9 cellular contexts compared by ENCODE assay signal in genomic region chr17:61403846-61404701, GRCh38. TPM values are rescaled to one million over a fixed set of nuclear protein-coding genes. Genes with fewer than 3 reads are reported as not detected.
DNase-seq lines count a peak whose midpoint lies in the region; ATAC-seq and TF ChIP-seq lines count a peak whose summit lies in the region.
"Had no signal": no experiment of that assay in that cellular context is flagged by ENCODE, and none has a peak within 500 bp of the region (broad histone marks: within the 10 kb centered on the region; RNA-seq: fewer than 3 reads in every experiment).

No MANE protein-coding gene starts in this region.

- H3K27ac ChIP-seq in breast epithelium (peak overlapping the region; percentile 25 to 78), mammary epithelial cell (ENCODE audit: insufficient read depth, low read depth, low read length) (no peak overlapping the region), cingulate gyrus (ENCODE audit: low read depth, low read length) (peak overlapping the region; percentile 47), uterus (peak overlapping the region; percentile 83 to 91)

- dilution Hi-C loops in mammary epithelial cell (cut with HindIII; ENCODE audit: low sequenced_read_pairs), result no loop called here

- WGBS in mammary epithelial cell (ENCODE audit: low coverage, missing lambda C conversion rate), result 88% methylated on average over 35 of the region's 71 CpGs

- no peak overlapping the region for H3K4me2 ChIP-seq in mammary epithelial cell (ENCODE audit: insufficient read depth, low read depth, low read length)

- BruUV-seq in mammary epithelial cell (replicated peaks; lab: Mats Ljungman, UMichigan), result no TSS peak

- no peak overlapping the region for H3K9ac ChIP-seq in mammary epithelial cell (ENCODE audit: insufficient read depth, low read length)

- H3K4me1 ChIP-seq in breast epithelium, result no peaks in the 10 kb centered on the region
- H3K4me1 ChIP-seq in mammary epithelial cell (ENCODE audit: insufficient read depth, low read length), result peaks cover 3% of the 10 kb centered on the region
- peaks cover 28% of the 10 kb centered on the region for H3K4me1 ChIP-seq in mucosa of descending colon (ENCODE audit: low read depth)
- H3K4me1 ChIP-seq in uterus, result no peaks in the 10 kb centered on the region

- H3K4me3 ChIP-seq in breast epithelium, result peak overlapping the region; percentile 10 to 50 (median 32)
- H3K4me3 ChIP-seq in mammary epithelial cell (replicated peaks in 1 of 3; ENCODE audit: insufficient read depth in 1 of 3, low read depth in 2 of 3, low read length in 3 of 3), result no peak overlapping the region
- H3K4me3 ChIP-seq in mucosa of descending colon, result no peak overlapping the region
- peak overlapping the region; percentile 7 to 28 for H3K4me3 ChIP-seq in uterus

- H3K79me2 ChIP-seq in mammary epithelial cell (ENCODE audit: insufficient read depth, low read length), result no peaks in the 10 kb centered on the region

- H3K27me3 ChIP-seq in breast epithelium, result peaks cover 4 to 16% of the 10 kb centered on the region in 2 donors
- H3K27me3 ChIP-seq in mammary epithelial cell (ENCODE audit: insufficient read depth, low read length), result peaks cover 13% of the 10 kb centered on the region
- H3K27me3 ChIP-seq in uterus, result peaks cover 0 to 7% of the 10 kb centered on the region in 2 donors

- ATAC-seq in mucosa of descending colon, result no peak

- H3K36me3 ChIP-seq in breast epithelium, result no peaks in the 10 kb centered on the region
- H3K36me3 ChIP-seq in mammary epithelial cell (ENCODE audit: insufficient read depth, low read length), result no peaks in the 10 kb centered on the region
- H3K36me3 ChIP-seq in mucosa of descending colon (ENCODE audit: low read depth), result no peaks in the 10 kb centered on the region
- no peaks in the 10 kb centered on the region for H3K36me3 ChIP-seq in uterus

- H2AFZ ChIP-seq in mammary epithelial cell (ENCODE audit: low read depth, low read length), result no peak overlapping the region

- CTCF ChIA-PET in mammary epithelial cell (lab: Charles Lee; ENCODE audit: low non-redundant PET), result no interaction called here

- DNase-seq in breast epithelium (ENCODE audit: low spot score in 2 of 2) (no peak), mammary epithelial cell (no peak), mucosa of descending colon (peak in 2 of 3 donors; percentile 24 to 43), uterus (peak in 1 of 2 donors; percentile 16), kidney tubule cell (ENCODE audit: low spot score) (no peak), NCI-H2081 treated with DMSO at 0.1 percent for 48 hours (lab: John Stamatoyannopoulos, UW) (no peak), NCI-H2227 treated with DMSO at 0.1 percent for 48 hours (lab: John Stamatoyannopoulos, UW) (no peak)
- DNase-seq: cerebellar nuclear complex had no signal

- H3K9me3 ChIP-seq in breast epithelium (no peaks in the 10 kb centered on the region), mammary epithelial cell (replicated peaks; ENCODE audit: insufficient read depth, low read length) (no peaks in the 10 kb centered on the region), mucosa of descending colon (no peaks in the 10 kb centered on the region), uterus (no peaks in the 10 kb centered on the region)

- in situ Hi-C loops in mammary epithelial cell (cut with MboI; ENCODE audit: low sequenced_read_pairs in 2 of 2), result loop anchor here (10.0 to 25.0 kb wide), 3 partner anchors 433 to 692 kb away; no protein-coding TSS in a partner anchor

- no peak for TF ChIP-seq POLR2A in breast epithelium (IDR thresholded peaks at IDR 0.05)
- no peak for TF ChIP-seq POLR2A in uterus (IDR thresholded peaks at IDR 0.05)

- intact Hi-C loops in breast epithelium (cut with DNase I; ENCODE audit: low total_unique reads), result loop anchor here (5.0 kb wide), 1 partner anchor 682 kb away; no protein-coding TSS in a partner anchor
- intact Hi-C loops in mammary epithelial cell (cut with micrococcal nuclease), result no loop called here
- intact Hi-C loops in mucosa of descending colon (cut with DNase I, micrococcal nuclease), result loop anchor here in 1 of 2 donors (10.0 kb wide), 1 partner anchor 399 kb away; no protein-coding TSS in a partner anchor
- intact Hi-C loops in uterus (cut with DNase I; ENCODE audit: low total_unique reads), result no loop called here

- TF ChIP-seq CTCF in breast epithelium (IDR thresholded peaks at IDR 0.05) (no peak), mammary epithelial cell (conservative IDR thresholded peaks at IDR 0.05 in 1 of 2, IDR thresholded peaks at IDR 0.05 in 1 of 2; ENCODE audit: extremely low read depth in 1 of 2, insufficient read depth in 1 of 2, low read depth in 1 of 2, low read length in 2 of 2) (no peak), mucosa of descending colon (IDR thresholded peaks at IDR 0.05) (no peak), uterus (IDR thresholded peaks at IDR 0.05) (no peak)

- no peaks in the 10 kb centered on the region for H4K20me1 ChIP-seq in mammary epithelial cell (ENCODE audit: insufficient read depth, low read length)

RNA-seq across cellular contexts. Expression of gene TBX2, which starts 4.4 kb away (rescaled TPM):
- total RNA-seq in breast epithelium (1 to 10 TPM; 4.8 to 8.5 (median 5.7) TPM), mammary epithelial cell (1 to 10 TPM; 1.5 to 4.8 TPM), mucosa of descending colon (1 to 10 TPM; 6.6 to 9.0 (median 8.2) TPM), uterus (10 to 100 TPM in 3 of 4 donors, under 1 TPM in 1; 0.29 to 40.5 (median 27.4) TPM)
- not detected for polyA plus RNA-seq in mammary epithelial cell
- not detected for polyA minus RNA-seq in mammary epithelial cell

RNA-seq across cellular contexts. Expression of gene TBX4, which starts 48.1 kb away (rescaled TPM):
- total RNA-seq in breast epithelium (under 1 TPM in 1 of 3 donors, not detected in 2; 0.80 TPM), mammary epithelial cell (under 1 TPM in 1 of 2 donors, not detected in 1; 0.33 TPM), mucosa of descending colon (not detected), uterus (not detected)
- 0.03 TPM for polyA plus RNA-seq in mammary epithelial cell
- polyA minus RNA-seq in mammary epithelial cell, result not detected

Comparison
In these comparisons a context has a peak if more than half of its experiments do, and no peak if none do; other contexts are left out.
1. H3K4me3 ChIP-seq: peak in breast epithelium (3 of 3) and uterus (2 of 2); none in mammary epithelial cell (0 of 3) and mucosa of descending colon (single experiment).
2. DNase-seq: peak in mucosa of descending colon (2 of 3); none in breast epithelium (0 of 2), mammary epithelial cell (single experiment), kidney tubule cell (single experiment), NCI-H2081 treated with DMSO at 0.1 percent for 48 hours (single experiment) and NCI-H2227 treated with DMSO at 0.1 percent for 48 hours (single experiment).